Comparison of ENCODE assay signal across 1 cellular context in genomic region chr20:48921168-48921882, GRCh38.
TF ChIP-seq lines count a peak whose summit lies in the region.

TSS of gene ARFGEF2 (plus strand) at chr20:48921711. CDS start at chr20:48921890, 179 bp downstream.

TF ChIP-seq in WTC11, 78 proteins besides CTCF, POLR2A, EP300 and RAD21 (continued from another document):
- TF ChIP-seq AR (CRISPR knock-in tag; IDR thresholded peaks at IDR 0.05), result no peak
- TF ChIP-seq SOX15 (CRISPR knock-in tag; IDR thresholded peaks at IDR 0.05), result no peak
- no peak for TF ChIP-seq MLX (CRISPR knock-in tag; IDR thresholded peaks at IDR 0.05)
- no peak for TF ChIP-seq ZNF396 (CRISPR knock-in tag; IDR thresholded peaks at IDR 0.05; ENCODE audit: borderline replicate concordance)
- no peak for TF ChIP-seq NR2C2 (CRISPR knock-in tag; IDR thresholded peaks at IDR 0.05)
- TF ChIP-seq GRHL2 (CRISPR knock-in tag; IDR thresholded peaks at IDR 0.05; ENCODE audit: insufficient replicate concordance, severe bottlenecking), result no peak
- no peak for TF ChIP-seq RORB (CRISPR knock-in tag; IDR thresholded peaks at IDR 0.05)
- no peak for TF ChIP-seq TCF7 (CRISPR knock-in tag; IDR thresholded peaks at IDR 0.05; ENCODE audit: low read depth)
- peak; percentile 82; the same call in 1 of the 2 replicates for TF ChIP-seq ZNF416 (CRISPR knock-in tag; IDR thresholded peaks at IDR 0.05)
- TF ChIP-seq GABPB1 (CRISPR knock-in tag; IDR thresholded peaks at IDR 0.05), result peak; percentile 78
- TF ChIP-seq JUN (CRISPR knock-in tag; IDR thresholded peaks at IDR 0.05), result no peak
- no peak for TF ChIP-seq CREB1 (CRISPR knock-in tag; IDR thresholded peaks at IDR 0.05)
- no peak for TF ChIP-seq ETV6 (CRISPR knock-in tag; IDR thresholded peaks at IDR 0.05)
- no peak for TF ChIP-seq EMX1 (CRISPR knock-in tag; IDR thresholded peaks at IDR 0.05)
- no peak for TF ChIP-seq JAZF1 (CRISPR knock-in tag; IDR thresholded peaks at IDR 0.05)
- TF ChIP-seq USF1 (CRISPR knock-in tag; IDR thresholded peaks at IDR 0.05), result peak; percentile 98
- TF ChIP-seq ZNF138 (CRISPR knock-in tag; conservative IDR thresholded peaks at IDR 0.05), result no peak
- TF ChIP-seq IRF1 (CRISPR knock-in tag; IDR thresholded peaks at IDR 0.05), result no peak
- TF ChIP-seq FOXK1 (CRISPR knock-in tag; IDR thresholded peaks at IDR 0.05), result peak; percentile 72
- TF ChIP-seq ATF6 (CRISPR knock-in tag; IDR thresholded peaks at IDR 0.05), result no peak
- no peak for TF ChIP-seq ATF3 (CRISPR knock-in tag; conservative IDR thresholded peaks at IDR 0.05)
- TF ChIP-seq ATF1 (CRISPR knock-in tag; IDR thresholded peaks at IDR 0.05), result no peak
- TF ChIP-seq USF2 (CRISPR knock-in tag; IDR thresholded peaks at IDR 0.05), result peak; percentile 99
- 0 out of 2 replicates have a peak, but pooled peaks have one; percentile 57 for TF ChIP-seq ZNF512 (CRISPR knock-in tag; IDR thresholded peaks at IDR 0.05; ENCODE audit: borderline replicate concordance)
- TF ChIP-seq ZNF532 (CRISPR knock-in tag; IDR thresholded peaks at IDR 0.05; ENCODE audit: borderline replicate concordance), result no peak
- TF ChIP-seq CBFB (CRISPR knock-in tag; IDR thresholded peaks at IDR 0.05; ENCODE audit: low read depth), result peak; percentile 74; the same call in 1 of the 2 replicates
- no peak for TF ChIP-seq ZNF423 (CRISPR knock-in tag; IDR thresholded peaks at IDR 0.05)
- TF ChIP-seq ZNF317 (CRISPR knock-in tag; IDR thresholded peaks at IDR 0.05; ENCODE audit: borderline replicate concordance, low read depth), result no peak
